ENCODE assay signal across 1 cellular context in genomic region chr4:138405934-138406567, GRCh38.
TF ChIP-seq lines count a peak whose summit lies in the region.

No MANE protein-coding gene starts in this region.

TF ChIP-seq in HepG2, 621 proteins besides CTCF, POLR2A, EP300 and RAD21 (continued from another document):
- TF ChIP-seq HBP1 (CRISPR knock-in tag; IDR thresholded peaks at IDR 0.05; ENCODE audit: low read depth) (no peak), ZNF746 (CRISPR knock-in tag; IDR thresholded peaks at IDR 0.05) (no peak), ZNF713 (CRISPR knock-in tag; IDR thresholded peaks at IDR 0.05) (no peak), ZNF674 (CRISPR knock-in tag; IDR thresholded peaks at IDR 0.05; ENCODE audit: low read depth) (no peak), ZNF484 (CRISPR knock-in tag; IDR thresholded peaks at IDR 0.05; ENCODE audit: borderline replicate concordance, low read depth) (no peak)
